Comparison of ENCODE assay signal across 17 cellular contexts in genomic region chr20:4798010-4798409, GRCh38. TPM values are rescaled to one million over a fixed set of nuclear protein-coding genes. Genes with fewer than 3 reads are reported as not detected.
DNase-seq lines count a peak whose midpoint lies in the region; ATAC-seq and TF ChIP-seq lines count a peak whose summit lies in the region.
"Had no signal": no experiment of that assay in that cellular context is flagged by ENCODE, and none has a peak within 500 bp of the region (broad histone marks: within the 10 kb centered on the region; RNA-seq: fewer than 3 reads in every experiment).

No MANE protein-coding gene starts in this region.

- POLR2A ChIA-PET in CD8-positive, alpha-beta memory T cell (lab: Charles Lee): no interaction called here

- H3K9me3 Mint-ChIP-seq in activated naive CD4-positive, alpha-beta T cell treated with anti-CD3 and anti-CD28 coated beads, Interleukin-2, amount 50 U/mL, for 72 hours: no peaks in the 10 kb centered on the region
- H3K9me3 Mint-ChIP-seq in activated naive CD4-positive, alpha-beta T cell treated with anti-CD3 and anti-CD28 coated beads, Interleukin-2, amount 10 ng/mL, durations not matched to agents 7 days and 5 days: peaks cover 2% of the 10 kb centered on the region
- peaks cover 0 to 3% (median 0%) of the 10 kb centered on the region in 5 donors for H3K9me3 Mint-ChIP-seq in CD8-positive, alpha-beta memory T cell
- no peaks in the 10 kb centered on the region for H3K9me3 Mint-ChIP-seq in activated naive CD8-positive, alpha-beta T cell treated with anti-CD3 and anti-CD28 coated beads for 36 hours

- no peak for DNase-seq in activated naive CD4-positive, alpha-beta T cell treated with anti-CD3 and anti-CD28 coated beads, Interleukin-2, amount 50 U/mL, for 72 hours (ENCODE audit: low spot score in 2 of 2)
- no peak for DNase-seq in activated naive CD4-positive, alpha-beta T cell treated with anti-CD3 and anti-CD28 coated beads, Interleukin-2, amount 10 ng/mL, durations not matched to agents 7 days and 5 days
- no peak for DNase-seq in CD8-positive, alpha-beta memory T cell
- no peak for DNase-seq in activated naive CD8-positive, alpha-beta T cell treated with anti-CD3 and anti-CD28 coated beads for 36 hours
- DNase-seq in NCI-H2107 (lab: John Stamatoyannopoulos, UW) (no peak), heart left ventricle (no peak), HPDE6-E6E7 (ENCODE audit: extremely low spot score) (no peak)
- DNase-seq: ACHN; AML-193; CD4-positive, CD25-positive, alpha-beta regulatory T cell; DMS79 treated with DMSO at 0.1 percent for 48 hours; NCI-H1105; NCI-H1694; NCI-H524 treated with DMSO at 0.1 percent for 48 hours had no signal

- H3K4me1 Mint-ChIP-seq in activated naive CD4-positive, alpha-beta T cell treated with anti-CD3 and anti-CD28 coated beads, Interleukin-2, amount 10 ng/mL, durations not matched to agents 7 days and 5 days: peaks cover 19% of the 10 kb centered on the region
- peaks cover 15 to 33% (median 30%) of the 10 kb centered on the region in 3 donors for H3K4me1 Mint-ChIP-seq in CD8-positive, alpha-beta memory T cell
- peaks cover 17% of the 10 kb centered on the region for H3K4me1 Mint-ChIP-seq in activated naive CD8-positive, alpha-beta T cell treated with anti-CD3 and anti-CD28 coated beads for 36 hours

- TF ChIP-seq POLR2A in heart left ventricle (IDR thresholded peaks at IDR 0.05): no peak

- H3K4me3 ChIP-seq in CD8-positive, alpha-beta memory T cell (ENCODE audit: low read length): no peak overlapping the region
- H3K4me3 ChIP-seq in neutrophil (ENCODE audit: low read depth in 1 of 2, low read length in 1 of 2) (no peak overlapping the region), heart left ventricle (no peak overlapping the region)
- H3K4me3 ChIP-seq: HAP-1 had no signal

- peaks cover 65% of the 10 kb centered on the region for H3K36me3 ChIP-seq in CD8-positive, alpha-beta memory T cell (ENCODE audit: insufficient read depth, low read length)
- H3K36me3 ChIP-seq in neutrophil (peaks cover 100% of the 10 kb centered on the region), heart left ventricle (peaks cover 0 to 84% (median 3%) of the 10 kb centered on the region in 9 donors)

- H3K36me3 Mint-ChIP-seq in activated naive CD4-positive, alpha-beta T cell treated with anti-CD3 and anti-CD28 coated beads, Interleukin-2, amount 50 U/mL, for 72 hours: peaks cover 17 to 34% of the 10 kb centered on the region in 2 donors
- H3K36me3 Mint-ChIP-seq in activated naive CD4-positive, alpha-beta T cell treated with anti-CD3 and anti-CD28 coated beads, Interleukin-2, amount 10 ng/mL, durations not matched to agents 7 days and 5 days: peaks cover 71% of the 10 kb centered on the region
- peaks cover 8 to 87% (median 24%) of the 10 kb centered on the region in 3 donors for H3K36me3 Mint-ChIP-seq in CD8-positive, alpha-beta memory T cell
- peaks cover 44% of the 10 kb centered on the region for H3K36me3 Mint-ChIP-seq in activated naive CD8-positive, alpha-beta T cell treated with anti-CD3 and anti-CD28 coated beads for 36 hours

- no peaks in the 10 kb centered on the region for H3K4me1 ChIP-seq in CD8-positive, alpha-beta memory T cell (ENCODE audit: insufficient read depth, low read length)
- H3K4me1 ChIP-seq in neutrophil (ENCODE audit: control insufficient read depth in 1 of 2, insufficient read depth in 1 of 2, low read depth in 1 of 2, low read length in 1 of 2) (peaks cover 50 to 56% of the 10 kb centered on the region in 2 experiments), heart left ventricle (peaks cover 0 to 20% (median 0%) of the 10 kb centered on the region in 12 donors)
- H3K4me1 ChIP-seq: HAP-1 had no signal

- no peaks in the 10 kb centered on the region for H3K27me3 ChIP-seq in CD8-positive, alpha-beta memory T cell (ENCODE audit: insufficient read depth, low read length, poor library complexity, severe bottlenecking)
- no peaks in the 10 kb centered on the region for H3K27me3 ChIP-seq in neutrophil
- no peaks in the 10 kb centered on the region for H3K27me3 ChIP-seq in heart left ventricle

- no peak overlapping the region for H3K4me3 Mint-ChIP-seq in activated naive CD4-positive, alpha-beta T cell treated with anti-CD3 and anti-CD28 coated beads, Interleukin-2, amount 10 ng/mL, durations not matched to agents 7 days and 5 days
- no peak overlapping the region for H3K4me3 Mint-ChIP-seq in CD8-positive, alpha-beta memory T cell
- no peak overlapping the region for H3K4me3 Mint-ChIP-seq in activated naive CD8-positive, alpha-beta T cell treated with anti-CD3 and anti-CD28 coated beads for 36 hours
- H3K4me3 Mint-ChIP-seq: CD4-positive, CD25-positive, alpha-beta regulatory T cell had no signal

- intact Hi-C loops in heart left ventricle (cut with DNase I): no loop called here

- 87 to 95% (median 94%) methylated on average over 4 of the region's 4 CpGs for WGBS in heart left ventricle, 4 donors

- ATAC-seq in activated naive CD4-positive, alpha-beta T cell treated with anti-CD3 and anti-CD28 coated beads, Interleukin-2, amount 50 U/mL, for 72 hours: no peak
- no peak for ATAC-seq in heart left ventricle
- ATAC-seq: Panc1 had no signal

- H3K27ac ChIP-seq in CD8-positive, alpha-beta memory T cell (ENCODE audit: low read depth, low read length): no peak overlapping the region
- H3K27ac ChIP-seq in neutrophil: peak overlapping the region; percentile 65
- no peak overlapping the region for H3K27ac ChIP-seq in heart left ventricle

- H3K9me3 ChIP-seq in CD8-positive, alpha-beta memory T cell (ENCODE audit: low read length): no peaks in the 10 kb centered on the region
- H3K9me3 ChIP-seq in neutrophil (no peaks in the 10 kb centered on the region), heart left ventricle (peaks cover 0 to 9% (median 0%) of the 10 kb centered on the region in 12 donors)
- H3K9me3 ChIP-seq: HAP-1 had no signal

- H3K27me3 Mint-ChIP-seq in activated naive CD4-positive, alpha-beta T cell treated with anti-CD3 and anti-CD28 coated beads, Interleukin-2, amount 10 ng/mL, durations not matched to agents 7 days and 5 days: no peaks in the 10 kb centered on the region
- H3K27me3 Mint-ChIP-seq in CD8-positive, alpha-beta memory T cell: no peaks in the 10 kb centered on the region
- no peaks in the 10 kb centered on the region for H3K27me3 Mint-ChIP-seq in activated naive CD8-positive, alpha-beta T cell treated with anti-CD3 and anti-CD28 coated beads for 36 hours
- H3K27me3 Mint-ChIP-seq: CD4-positive, CD25-positive, alpha-beta regulatory T cell had no signal

- CTCF ChIA-PET in activated naive CD4-positive, alpha-beta T cell treated with anti-CD3 and anti-CD28 coated beads, Interleukin-2, amount 10 ng/mL, durations not matched to agents 7 days and 5 days (lab: Charles Lee): no interaction called here
- CTCF ChIA-PET in CD8-positive, alpha-beta memory T cell (lab: Charles Lee): interaction anchor here (1.6 kb wide), 1 partner anchor 14 kb away, joined by 5 read pairs; no protein-coding TSS in a partner anchor

- peak overlapping the region; percentile 7 to 86 for H3K27ac Mint-ChIP-seq in activated naive CD4-positive, alpha-beta T cell treated with anti-CD3 and anti-CD28 coated beads, Interleukin-2, amount 50 U/mL, for 72 hours
- H3K27ac Mint-ChIP-seq in activated naive CD4-positive, alpha-beta T cell treated with anti-CD3 and anti-CD28 coated beads, Interleukin-2, amount 10 ng/mL, durations not matched to agents 7 days and 5 days: no peak overlapping the region
- peak overlapping the region in 6 of 8 donors; percentile 0 to 89 (median 55) for H3K27ac Mint-ChIP-seq in CD8-positive, alpha-beta memory T cell
- peak overlapping the region; percentile 2 for H3K27ac Mint-ChIP-seq in activated naive CD8-positive, alpha-beta T cell treated with anti-CD3 and anti-CD28 coated beads for 36 hours

- TF ChIP-seq CTCF in neutrophil (IDR thresholded peaks at IDR 0.05): no peak
- TF ChIP-seq CTCF in heart left ventricle (IDR thresholded peaks at IDR 0.05): no peak

RNA-seq across cellular contexts. Expression of gene RASSF2, which starts 25.4 kb away (rescaled TPM):
- total RNA-seq in activated naive CD4-positive, alpha-beta T cell treated with anti-CD3 and anti-CD28 coated beads, Interleukin-2, amount 50 U/mL, for 72 hours: 10 to 100 TPM; 40.4 to 50.6 TPM
- 10 to 100 TPM; 40.7 to 41.2 TPM for total RNA-seq in CD8-positive, alpha-beta memory T cell
- polyA plus RNA-seq in CD8-positive, alpha-beta memory T cell: 45.0 TPM
- total RNA-seq in activated naive CD8-positive, alpha-beta T cell treated with anti-CD3 and anti-CD28 coated beads for 36 hours: 10 to 100 TPM; 47.3 to 48.2 TPM
- 10 to 100 TPM in 1 of 9 donors, 1 to 10 TPM in 8; 2.0 to 23.1 (median 4.2) TPM for total RNA-seq in heart left ventricle
- polyA plus RNA-seq in heart left ventricle: 1 to 10 TPM in 1 of 2 donors, under 1 TPM in 1; 0.76 to 2.3 TPM
